8 cellular contexts compared by ENCODE assay signal in the genomic region with DNA sequence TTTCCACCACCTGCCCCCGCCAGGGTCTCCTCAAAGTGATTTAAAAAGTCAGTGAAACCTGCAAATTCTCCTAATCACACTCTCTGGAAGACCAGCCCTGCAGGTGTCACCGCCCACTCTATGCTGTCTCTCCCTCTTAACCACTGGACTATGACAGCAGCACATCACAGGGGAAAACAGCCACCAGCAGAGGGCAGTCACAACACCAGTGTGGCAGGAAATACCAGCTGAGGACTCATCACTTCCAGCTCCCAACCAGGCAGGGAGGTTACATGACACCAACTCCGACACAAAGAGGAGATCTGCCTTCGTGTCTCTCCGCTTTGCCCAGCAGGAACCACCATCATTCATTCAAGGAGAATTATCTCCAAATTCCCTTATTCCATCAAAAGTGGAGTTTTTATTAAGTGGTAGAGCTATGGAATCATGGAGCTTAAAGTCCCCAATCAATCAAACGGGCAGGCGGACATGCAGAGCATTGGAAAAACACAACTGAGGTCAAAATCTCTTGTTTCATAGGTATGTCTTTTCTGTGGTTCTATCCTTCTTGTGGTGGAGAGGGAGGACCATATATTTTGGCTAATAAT.
DNase-seq lines count a peak whose midpoint lies in the region; ATAC-seq and TF ChIP-seq lines count a peak whose summit lies in the region.

No MANE protein-coding gene starts in this region.

- ATAC-seq in HG02588 (IDR thresholded peaks at IDR 0.05; ENCODE audit: unreplicated experiment), result peak; percentile 80
- ATAC-seq in GM18520 (IDR thresholded peaks at IDR 0.05; ENCODE audit: unreplicated experiment), result no peak

- 48% methylated on average over 7 of the region's 7 CpGs for WGBS in smooth muscle cell (ENCODE audit: low lambda C conversion rate)

- no peaks in the 10 kb centered on the region for H3F3A ChIP-seq in smooth muscle cell (ENCODE audit: low read depth)

- H3K27me3 ChIP-seq in GM06990 (replicated peaks; ENCODE audit: control insufficient read depth, insufficient read depth, low read length), result no peaks in the 10 kb centered on the region
- H3K27me3 ChIP-seq in smooth muscle cell (ENCODE audit: low read depth), result no peaks in the 10 kb centered on the region

- H3K36me3 ChIP-seq in GM06990 (ENCODE audit: control insufficient read depth, insufficient read depth, low read length), result no peaks in the 10 kb centered on the region
- H3K36me3 ChIP-seq in smooth muscle cell (ENCODE audit: low read depth), result no peaks in the 10 kb centered on the region

- H3K4me1 ChIP-seq in smooth muscle cell (ENCODE audit: low read depth), result peaks cover 4% of the 10 kb centered on the region

- TF ChIP-seq CTCF in GM06990 (IDR thresholded peaks at IDR 0.05; ENCODE audit: insufficient read depth, low read length, poor library complexity, severe bottlenecking) (peak; percentile 89), smooth muscle cell (IDR thresholded peaks at IDR 0.05; ENCODE audit: borderline replicate concordance, insufficient read depth, poor library complexity, severe bottlenecking) (peak; percentile 69)

- H2AFZ ChIP-seq in smooth muscle cell (ENCODE audit: low read depth), result no peak overlapping the region

- peak; percentile 56 for DNase-seq in GM06990 (ENCODE audit: extremely low read depth, insufficient read length)
- peak; percentile 19 for DNase-seq in NCI-H1436 treated with DMSO at 0.1 percent for 48 hours (lab: John Stamatoyannopoulos, UW)
- DNase-seq in T-helper 2 cell, result peak in 3 of 5 experiments; percentile 39 to 77 (median 70)
- DNase-seq in astrocyte of the hippocampus (ENCODE audit: low read depth, low spot score), result peak; percentile 76
- DNase-seq in iPS DF 4.7 (ENCODE audit: extremely low read depth, low spot score), result peak; percentile 99
- peak; percentile 6 for DNase-seq in smooth muscle cell (lab: John Stamatoyannopoulos, UW; ENCODE audit: unreplicated experiment)

- H3K9ac ChIP-seq in smooth muscle cell (ENCODE audit: low read depth), result no peak overlapping the region

- no peaks in the 10 kb centered on the region for H3K79me2 ChIP-seq in smooth muscle cell (ENCODE audit: low read depth)

- H3K4me3 ChIP-seq in GM06990 (replicated peaks; ENCODE audit: low read depth, low read length), result no peak overlapping the region
- no peak overlapping the region for H3K4me3 ChIP-seq in smooth muscle cell

- H3K4me2 ChIP-seq in smooth muscle cell, result peak overlapping the region; percentile 74

- no peak overlapping the region for H3K27ac ChIP-seq in smooth muscle cell (ENCODE audit: low read depth)

- H3K9me3 ChIP-seq in smooth muscle cell (replicated peaks; ENCODE audit: low read depth), result no peaks in the 10 kb centered on the region

- H4K20me1 ChIP-seq in smooth muscle cell (ENCODE audit: low read depth), result peaks cover 29% of the 10 kb centered on the region

Comparison
In these comparisons a context has a peak if more than half of its experiments do, and no peak if none do; other contexts are left out.
1. DNase-seq: peak in every context shown above with its lines; median percentile 99 in iPS DF 4.7; 76 in astrocyte of the hippocampus; 70 in T-helper 2 cell; 56 in GM06990; 19 in NCI-H1436 treated with DMSO at 0.1 percent for 48 hours; 6 in smooth muscle cell.